Comparison of ENCODE assay signal across 10 cellular contexts in the genomic region with DNA sequence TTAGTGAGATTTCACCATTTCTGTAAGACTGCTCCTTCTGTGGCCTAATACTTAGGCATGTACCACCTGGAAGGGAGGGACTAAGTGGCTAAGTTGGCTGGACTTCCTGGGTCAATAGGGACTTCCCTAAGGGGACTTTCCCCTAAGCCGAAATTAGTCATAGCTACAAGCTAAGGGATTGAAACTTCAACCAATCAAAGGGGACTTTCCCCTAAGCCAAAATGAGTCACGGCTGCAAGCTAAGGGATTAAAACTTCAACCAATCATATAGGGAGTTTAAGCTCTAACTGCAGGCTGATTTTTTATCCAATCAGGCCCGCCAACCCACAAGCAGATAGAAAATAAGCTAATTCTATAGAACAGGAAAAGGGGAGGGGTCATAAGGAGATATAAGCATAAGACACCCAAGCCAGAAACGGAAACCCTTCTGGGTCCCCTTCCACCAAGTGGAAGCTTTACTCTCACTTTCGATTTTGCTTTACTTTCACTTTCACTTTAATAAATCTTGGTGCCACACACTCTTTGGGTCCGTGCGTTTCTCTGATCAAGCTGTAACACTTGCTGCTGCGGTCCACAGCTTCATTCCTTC.
A peak's percentile ranks its signal among the peaks of the same experiment; 100 is the strongest.
DNase-seq lines count a peak whose midpoint lies in the region; ATAC-seq and TF ChIP-seq lines count a peak whose summit lies in the region.
"Had no signal": no experiment of that assay in that cellular context is flagged by ENCODE, and none has a peak within 500 bp of the region (broad histone marks: within the 10 kb centered on the region; RNA-seq: fewer than 3 reads in every experiment).

No MANE protein-coding gene starts in this region.

- no peaks in the 10 kb centered on the region for H3K27me3 Mint-ChIP-seq in CD14-positive monocyte (ENCODE audit: low read depth in 3 of 3)
- H3K27me3 Mint-ChIP-seq: stimulated activated naive CD8-positive, alpha-beta T cell treated with anti-CD3 and anti-CD28 coated beads, Interleukin-15, Interleukin-2, amounts not matched to agents 100 ng/mL and 50 ng/mL, for 24 hours had no signal

- H3K4me3 ChIP-seq in OCI-LY1 (ENCODE audit: low read depth, low read length, poor library complexity, severe bottlenecking): peak overlapping the region; percentile 21
- H3K4me3 ChIP-seq in psoas muscle: peak overlapping the region; percentile 3
- peak overlapping the region in 1 of 4 donors; percentile 0 for H3K4me3 ChIP-seq in Peyer's patch

- H3K4me2 ChIP-seq in OCI-LY1 (ENCODE audit: low read length): no peak overlapping the region

- peak; percentile 78 for ATAC-seq in HG02678 (IDR thresholded peaks at IDR 0.05; ENCODE audit: unreplicated experiment)
- no peak for ATAC-seq in psoas muscle

- TF ChIP-seq CTCF in OCI-LY1 (IDR thresholded peaks at IDR 0.05; ENCODE audit: low read length) (no peak), psoas muscle (IDR thresholded peaks at IDR 0.05) (no peak), CD14-positive monocyte (IDR thresholded peaks at IDR 0.05) (no peak), Peyer's patch (IDR thresholded peaks at IDR 0.05) (no peak)

- H3K36me3 ChIP-seq in OCI-LY1 (ENCODE audit: insufficient read depth, low read length) (no peaks in the 10 kb centered on the region), psoas muscle (ENCODE audit: insufficient read depth in 1 of 2, low read depth in 1 of 2) (no peaks in the 10 kb centered on the region), Peyer's patch (no peaks in the 10 kb centered on the region)

- no peaks in the 10 kb centered on the region for H3K79me2 ChIP-seq in OCI-LY1 (ENCODE audit: insufficient read depth, low read length)

- H3K9me3 ChIP-seq in OCI-LY1 (ENCODE audit: low read length) (no peaks in the 10 kb centered on the region), psoas muscle (no peaks in the 10 kb centered on the region), Peyer's patch (no peaks in the 10 kb centered on the region)

- 54 to 75% (median 70%) methylated on average over 8 of the region's 8 CpGs for WGBS in psoas muscle, 3 donors

- H4K20me1 ChIP-seq in OCI-LY1 (ENCODE audit: insufficient read depth, low read length): no peaks in the 10 kb centered on the region

- no peaks in the 10 kb centered on the region for H3K36me3 Mint-ChIP-seq in CD14-positive monocyte

- no peaks in the 10 kb centered on the region for H3F3A ChIP-seq in OCI-LY1 (ENCODE audit: insufficient read depth, low read length)

- H3K27me3 ChIP-seq in OCI-LY1 (ENCODE audit: insufficient read depth, low read length) (no peaks in the 10 kb centered on the region), psoas muscle (ENCODE audit: insufficient read depth in 3 of 3, low read length in 2 of 3) (no peaks in the 10 kb centered on the region), Peyer's patch (no peaks in the 10 kb centered on the region)

- peak overlapping the region; percentile 29; the same call in 1 of the 2 replicates for H2AFZ ChIP-seq in OCI-LY1 (ENCODE audit: low read length)

- H3K4me1 ChIP-seq in OCI-LY1 (ENCODE audit: insufficient read depth, low read length, severe bottlenecking): no peaks in the 10 kb centered on the region
- no peaks in the 10 kb centered on the region for H3K4me1 ChIP-seq in psoas muscle
- H3K4me1 ChIP-seq in Peyer's patch: no peaks in the 10 kb centered on the region

- no peak overlapping the region for H3K27ac Mint-ChIP-seq in CD14-positive monocyte
- H3K27ac Mint-ChIP-seq: stimulated activated naive CD8-positive, alpha-beta T cell treated with anti-CD3 and anti-CD28 coated beads, Interleukin-15, Interleukin-2, amounts not matched to agents 100 ng/mL and 50 ng/mL, for 24 hours had no signal

- intact Hi-C loops in psoas muscle (cut with DNase I) (no loop called here), CD14-positive monocyte (cut with micrococcal nuclease) (no loop called here)

- H3K27ac ChIP-seq in OCI-LY1 (ENCODE audit: low read depth, low read length, poor library complexity, severe bottlenecking) (no peak overlapping the region), psoas muscle (no peak overlapping the region), Peyer's patch (no peak overlapping the region)

- H3K9ac ChIP-seq in OCI-LY1 (ENCODE audit: low read length): no peak overlapping the region

- no peaks in the 10 kb centered on the region for H3K9me3 Mint-ChIP-seq in CD14-positive monocyte
- H3K9me3 Mint-ChIP-seq: stimulated activated naive CD8-positive, alpha-beta T cell treated with anti-CD3 and anti-CD28 coated beads, Interleukin-15, Interleukin-2, amounts not matched to agents 100 ng/mL and 50 ng/mL, for 24 hours had no signal

- no peak overlapping the region for H3K4me3 Mint-ChIP-seq in CD14-positive monocyte
- H3K4me3 Mint-ChIP-seq: stimulated activated naive CD8-positive, alpha-beta T cell treated with anti-CD3 and anti-CD28 coated beads, Interleukin-15, Interleukin-2, amounts not matched to agents 100 ng/mL and 50 ng/mL, for 24 hours had no signal

- H3K9me2 ChIP-seq in OCI-LY1 (ENCODE audit: low read depth, low read length): no peaks in the 10 kb centered on the region

- H3K4me1 Mint-ChIP-seq in CD14-positive monocyte: no peaks in the 10 kb centered on the region

- TF ChIP-seq POLR2A in Peyer's patch (IDR thresholded peaks at IDR 0.05): no peak

- DNase-seq in NCI-H82 (lab: John Stamatoyannopoulos, UW): peak; percentile 1
- DNase-seq in NCI-H82 treated with DMSO at 0.1 percent for 48 hours (lab: John Stamatoyannopoulos, UW; ENCODE audit: unreplicated experiment): no peak
- no peak for DNase-seq in psoas muscle
- DNase-seq in CD14-positive monocyte (ENCODE audit: low spot score): no peak
- no peak for DNase-seq in Peyer's patch
- DNase-seq in hepatic stellate cell (ENCODE audit: low spot score): no peak
- DNase-seq: NCI-H446 treated with DMSO at 0.1 percent for 48 hours had no signal
